Comparison of ENCODE assay signal across 1 cellular context in the genomic region with DNA sequence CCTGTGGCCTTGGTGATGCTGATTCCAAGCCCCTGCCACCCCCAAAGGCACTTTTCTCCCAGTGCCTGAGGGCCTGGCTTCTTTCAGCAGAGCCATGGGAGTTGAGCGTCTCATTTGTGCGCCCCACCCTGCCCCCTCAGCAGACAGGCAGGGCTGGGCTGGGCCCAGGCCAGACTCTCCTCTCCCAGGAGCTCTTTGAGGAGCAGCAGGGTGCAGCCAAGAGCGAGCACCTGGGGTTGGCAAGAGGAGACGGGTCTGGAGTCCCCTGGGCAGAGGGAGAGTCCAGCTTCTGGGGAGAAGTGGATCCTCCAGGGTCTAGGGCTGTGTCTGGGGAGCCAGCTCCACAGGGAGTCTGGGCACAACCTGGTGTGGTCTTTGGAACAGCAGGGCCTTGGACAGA.
TF ChIP-seq lines count a peak whose summit lies in the region.

No MANE protein-coding gene starts in this region.

TF ChIP-seq in H1, 55 proteins besides CTCF, POLR2A, EP300 and RAD21:
- TF ChIP-seq GTF2F1 (IDR thresholded peaks at IDR 0.05; ENCODE audit: borderline replicate concordance, low read depth, low read length) (no peak), SIN3A (conservative IDR thresholded peaks at IDR 0.05 in 1 of 2, IDR thresholded peaks at IDR 0.05 in 1 of 2; ENCODE audit: low read depth in 1 of 2, low read length in 2 of 2) (no peak), BACH1 (IDR thresholded peaks at IDR 0.05; ENCODE audit: low read length) (no peak), TEAD4 (IDR thresholded peaks at IDR 0.05; ENCODE audit: low read depth, low read length) (no peak), POLR2AphosphoS5 (IDR thresholded peaks at IDR 0.05; ENCODE audit: low read depth, low read length) (no peak), KDM4A (IDR thresholded peaks at IDR 0.05; ENCODE audit: low read depth, low read length, severe bottlenecking) (no peak), CTBP2 (IDR thresholded peaks at IDR 0.05; ENCODE audit: borderline replicate concordance, insufficient read depth, insufficient read length, low read length) (no peak), SP4 (IDR thresholded peaks at IDR 0.05; ENCODE audit: low read length) (no peak), ASH2L (IDR thresholded peaks at IDR 0.05; ENCODE audit: low read length) (no peak), SP2 (IDR thresholded peaks at IDR 0.05; ENCODE audit: low read length) (no peak), MAFK (IDR thresholded peaks at IDR 0.05; ENCODE audit: low read depth, low read length) (no peak), GABPA (IDR thresholded peaks at IDR 0.05; ENCODE audit: borderline replicate concordance, insufficient read depth, low read length) (no peak), BRCA1 (IDR thresholded peaks at IDR 0.05; ENCODE audit: low read depth, low read length) (no peak), CBX8 (IDR thresholded peaks at IDR 0.05; ENCODE audit: borderline replicate concordance, low read depth, low read length) (no peak)
- TF ChIP-seq, protein P1, sequence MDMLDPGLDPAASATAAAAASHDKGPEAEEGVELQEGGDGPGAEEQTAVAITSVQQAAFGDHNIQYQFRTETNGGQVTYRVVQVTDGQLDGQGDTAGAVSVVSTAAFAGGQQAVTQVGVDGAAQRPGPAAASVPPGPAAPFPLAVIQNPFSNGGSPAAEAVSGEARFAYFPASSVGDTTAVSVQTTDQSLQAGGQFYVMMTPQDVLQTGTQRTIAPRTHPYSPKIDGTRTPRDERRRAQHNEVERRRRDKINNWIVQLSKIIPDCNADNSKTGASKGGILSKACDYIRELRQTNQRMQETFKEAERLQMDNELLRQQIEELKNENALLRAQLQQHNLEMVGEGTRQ (IDR thresholded peaks at IDR 0.05; ENCODE audit: low read length): no peak
